ENCODE assay signal across 22 cellular contexts in genomic region chr1:244989813-244990212, GRCh38.
A peak's percentile ranks its signal among the peaks of the same experiment; 100 is the strongest.
DNase-seq lines count a peak whose midpoint lies in the region; FAIRE-seq and TF ChIP-seq lines count a peak whose summit lies in the region.
"Had no signal": no experiment of that assay in that cellular context is flagged by ENCODE, and none has a peak within 500 bp of the region (broad histone marks: within the 10 kb centered on the region; RNA-seq: fewer than 3 reads in every experiment).

No MANE protein-coding gene starts in this region.

- TF ChIP-seq CTCF in MCF 10A (IDR thresholded peaks at IDR 0.05; ENCODE audit: unreplicated experiment), result no peak
- no peak for TF ChIP-seq CTCF in breast epithelium (IDR thresholded peaks at IDR 0.05)
- TF ChIP-seq CTCF in fibroblast of pulmonary artery (IDR thresholded peaks at IDR 0.05; ENCODE audit: low read length, missing control alignments), result no peak

- peak overlapping the region; percentile 17 for H3K27ac Mint-ChIP-seq in MCF 10A (ENCODE audit: low read depth, unreplicated experiment)
- H3K27ac Mint-ChIP-seq: activated CD4-positive, alpha-beta memory T cell treated with anti-CD3 and anti-CD28 coated beads for 36 hours; activated naive CD8-positive, alpha-beta T cell; CD8-positive, alpha-beta T cell; GM23338; immature natural killer cell; nephron had no signal

- H3K4me3 Mint-ChIP-seq in MCF 10A (ENCODE audit: unreplicated experiment), result no peak overlapping the region
- H3K4me3 Mint-ChIP-seq: activated CD4-positive, alpha-beta memory T cell treated with anti-CD3 and anti-CD28 coated beads for 36 hours; activated naive CD8-positive, alpha-beta T cell; activated T-cell treated with anti-CD3 and anti-CD28 coated beads, Interleukin-2, amount 50 U/mL, for 4 hours; CD8-positive, alpha-beta T cell; GM23338; immature natural killer cell; nephron had no signal

- no peak overlapping the region for H3K4me3 ChIP-seq in breast epithelium
- H3K4me3 ChIP-seq in fibroblast of pulmonary artery (replicated peaks; ENCODE audit: low read depth, low read length), result no peak overlapping the region
- H3K4me3 ChIP-seq: cardiac muscle cell, GM23338, psoas muscle, transverse colon had no signal

- FAIRE-seq in H54 (lab: Jason Lieb, UNC) (no peak), urothelium cell line (lab: Jason Lieb, UNC) (no peak)
- FAIRE-seq: A204.1 had no signal

- no peaks in the 10 kb centered on the region for H3K36me3 Mint-ChIP-seq in MCF 10A (ENCODE audit: insufficient read depth, unreplicated experiment)
- H3K36me3 Mint-ChIP-seq: activated CD4-positive, alpha-beta memory T cell treated with anti-CD3 and anti-CD28 coated beads for 36 hours; CD8-positive, alpha-beta T cell; immature natural killer cell had no signal

- H3K27me3 Mint-ChIP-seq in MCF 10A (ENCODE audit: insufficient read depth, unreplicated experiment), result no peaks in the 10 kb centered on the region
- H3K27me3 Mint-ChIP-seq: activated CD4-positive, alpha-beta memory T cell treated with anti-CD3 and anti-CD28 coated beads for 36 hours; activated naive CD8-positive, alpha-beta T cell had no signal

- H3K27me3 ChIP-seq in breast epithelium, result no peaks in the 10 kb centered on the region
- H3K27me3 ChIP-seq: cardiac muscle cell, transverse colon had no signal

- no TSS peak for BruUV-seq in MCF 10A (replicated peaks; lab: Mats Ljungman, UMichigan)

- intact Hi-C loops in MCF 10A (cut with micrococcal nuclease), result loop anchor here (1.0 kb wide), 1 partner anchor 19 kb away; no protein-coding TSS in a partner anchor
- intact Hi-C loops in breast epithelium (cut with DNase I; ENCODE audit: low total_unique reads), result no loop called here

- H3K9me3 Mint-ChIP-seq in MCF 10A (ENCODE audit: unreplicated experiment), result peaks cover 8% of the 10 kb centered on the region
- H3K9me3 Mint-ChIP-seq: activated CD4-positive, alpha-beta memory T cell treated with anti-CD3 and anti-CD28 coated beads for 36 hours; activated T-cell treated with anti-CD3 and anti-CD28 coated beads, Interleukin-2, amount 50 U/mL, for 4 hours; CD8-positive, alpha-beta T cell; GM23338; immature natural killer cell; nephron had no signal

- TF ChIP-seq POLR2A in breast epithelium (IDR thresholded peaks at IDR 0.05) (no peak), H54 (IDR thresholded peaks at IDR 0.05; ENCODE audit: low read depth, low read length) (no peak)

- peak; percentile 77 for DNase-seq in MCF 10A (ENCODE audit: unreplicated experiment)
- DNase-seq in breast epithelium (ENCODE audit: low spot score in 2 of 2), result no peak
- peak; percentile 58 for DNase-seq in amniotic epithelial cell (ENCODE audit: low read depth)
- DNase-seq in fibroblast of pulmonary artery (ENCODE audit: low read depth), result peak; percentile 50
- no peak for DNase-seq in H54 (ENCODE audit: insufficient read length, low spot score)
- DNase-seq in NCI-H1930 (lab: John Stamatoyannopoulos, UW), result no peak
- DNase-seq in activated T-cell treated with anti-CD3 and anti-CD28 coated beads, Interleukin-2, amount 50 U/mL, for 1 hour, result no peak
- DNase-seq in urothelium cell line (ENCODE audit: low spot score), result no peak
- DNase-seq: activated CD4-positive, alpha-beta memory T cell treated with anti-CD3 and anti-CD28 coated beads for 36 hours; activated T-cell treated with anti-CD3 and anti-CD28 coated beads, Interleukin-2, amount 50 U/mL, for 4 hours; CD8-positive, alpha-beta T cell; effector memory CD4-positive, alpha-beta T cell; immature natural killer cell; NCI-H69; psoas muscle; stimulated activated naive CD4-positive, alpha-beta T cell; transverse colon had no signal

- POLR2A ChIA-PET in MCF 10A (lab: Yijun Ruan, JAX), result interaction anchor here (0.6 to 1.0 kb wide), 3 partner anchors 11 to 21 kb away, joined by 3 to 4 read pairs (median 4); no protein-coding TSS in a partner anchor

- H3K4me1 Mint-ChIP-seq in MCF 10A (ENCODE audit: insufficient read depth, unreplicated experiment), result peaks cover 24% of the 10 kb centered on the region
- H3K4me1 Mint-ChIP-seq: GM23338, immature natural killer cell, nephron had no signal

- H3K4me1 ChIP-seq in breast epithelium, result no peaks in the 10 kb centered on the region
- H3K4me1 ChIP-seq: psoas muscle, transverse colon had no signal

- no peak overlapping the region for H3K27ac ChIP-seq in breast epithelium
- H3K27ac ChIP-seq: cardiac muscle cell, psoas muscle, transverse colon had no signal

- CTCF ChIA-PET in MCF 10A (lab: Yijun Ruan, JAX), result interaction anchor here (0.6 to 5.0 kb wide), 5 partner anchors 14 to 665 kb away, joined by 3 to 26 read pairs (median 3); no protein-coding TSS in a partner anchor

- no peaks in the 10 kb centered on the region for H3K36me3 ChIP-seq in breast epithelium
- H3K36me3 ChIP-seq: cardiac muscle cell, transverse colon had no signal

- peaks cover 0 to 5% of the 10 kb centered on the region in 2 donors for H3K9me3 ChIP-seq in breast epithelium
- H3K9me3 ChIP-seq: psoas muscle, transverse colon had no signal

Comparison
In these comparisons a context has a peak if more than half of its experiments do, and no peak if none do; other contexts are left out.
1. DNase-seq: peak in MCF 10A (single experiment), amniotic epithelial cell (single experiment) and fibroblast of pulmonary artery (single experiment); none in breast epithelium (0 of 2), H54 (single experiment), NCI-H1930 (0 of 2), activated T-cell treated with anti-CD3 and anti-CD28 coated beads, Interleukin-2, amount 50 U/mL, for 1 hour (single experiment) and urothelium cell line (single experiment).